Comparison of ENCODE assay signal across 19 cellular contexts in the genomic region with DNA sequence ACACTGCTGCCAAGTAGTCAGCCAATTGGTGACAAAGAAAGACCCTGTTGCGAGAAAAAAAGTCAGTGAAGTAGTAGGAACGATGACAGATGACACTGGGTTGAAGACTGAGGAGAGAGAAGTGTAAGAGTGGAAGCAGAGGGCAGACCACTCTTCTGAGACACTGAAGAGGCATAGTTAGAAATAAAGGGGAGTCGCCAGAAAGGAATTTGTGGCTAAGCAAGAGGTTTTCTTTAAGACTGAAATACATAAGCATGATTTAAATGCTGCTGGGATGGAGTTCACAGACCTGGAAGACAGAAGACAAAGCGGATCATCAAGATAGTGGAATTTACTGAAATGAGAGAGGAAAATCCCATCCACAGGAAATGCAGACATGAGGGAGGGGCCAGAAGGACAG. TPM values are rescaled to one million over a fixed set of nuclear protein-coding genes. Genes with fewer than 3 reads are reported as not detected.
DNase-seq lines count a peak whose midpoint lies in the region; ATAC-seq and TF ChIP-seq lines count a peak whose summit lies in the region.
"Had no signal": no experiment of that assay in that cellular context is flagged by ENCODE, and none has a peak within 500 bp of the region (broad histone marks: within the 10 kb centered on the region; RNA-seq: fewer than 3 reads in every experiment).

No MANE protein-coding gene starts in this region.

- intact Hi-C loops in sciatic nerve (cut with DNase I): no loop called here

- no peak overlapping the region for H3K4me2 ChIP-seq in osteoblast (ENCODE audit: insufficient read depth, low read length)
- H3K4me2 ChIP-seq: PC-9 had no signal

- peak overlapping the region; percentile 31 for H2AFZ ChIP-seq in osteoblast (ENCODE audit: low read length)
- H2AFZ ChIP-seq: PC-9 had no signal

- H3K36me3 ChIP-seq in osteoblast (ENCODE audit: insufficient read depth, low read length): no peaks in the 10 kb centered on the region

- H3K4me3 ChIP-seq in choroid plexus epithelial cell (ENCODE audit: low read depth, low read length): no peak overlapping the region
- no peak overlapping the region for H3K4me3 ChIP-seq in osteoblast (ENCODE audit: insufficient read depth, low read length)
- H3K4me3 ChIP-seq: PC-9, SK-N-MC had no signal

- no peak overlapping the region for H3K27ac ChIP-seq in osteoblast (ENCODE audit: low read depth, low read length)
- H3K27ac ChIP-seq: PC-9, SK-N-MC had no signal

- DNase-seq in EH (ENCODE audit: low read depth) (peak; percentile 73), NCI-H226 (peak; percentile 5), choroid plexus epithelial cell (ENCODE audit: low read depth) (peak; percentile 34), osteoblast (ENCODE audit: insufficient read length, low spot score, missing footprints) (no peak), sciatic nerve (ENCODE audit: low spot score) (no peak)
- DNase-seq in stimulated activated CD4-positive, alpha-beta T cell treated with anti-CD3 and anti-CD28 coated beads, Interleukin-4, amount 100 ng/mL, for 4 hours: no peak
- no peak for DNase-seq in activated T-cell treated with anti-CD3 and anti-CD28 coated beads, Interleukin-2, amount 50 U/mL, for 1 hour
- DNase-seq: CD4-positive, CD25-positive, alpha-beta regulatory T cell; Karpas-422; NCI-H1417; NCI-H1694 treated with DMSO at 0.1 percent for 48 hours; NCI-H510A; NCI-H748 treated with DMSO at 0.1 percent for 48 hours; PC-9; RPMI8226; SHP77 had no signal

- H4K20me1 ChIP-seq in osteoblast (ENCODE audit: insufficient read depth, low read length): no peaks in the 10 kb centered on the region

- ATAC-seq in sciatic nerve (no peak), HG02623 (IDR thresholded peaks at IDR 0.05; ENCODE audit: unreplicated experiment) (no peak)
- ATAC-seq: HCT116 had no signal

- H3K9me3 ChIP-seq in osteoblast (ENCODE audit: low read depth, low read length): no peaks in the 10 kb centered on the region

- no peaks in the 10 kb centered on the region for H3K4me1 ChIP-seq in osteoblast (ENCODE audit: insufficient read depth, low read length)

- no peaks in the 10 kb centered on the region for H3K27me3 ChIP-seq in osteoblast (ENCODE audit: insufficient read depth, low read length)

- no peaks in the 10 kb centered on the region for H3K79me2 ChIP-seq in osteoblast (ENCODE audit: insufficient read depth, low read length)

- TF ChIP-seq CTCF in choroid plexus epithelial cell (conservative IDR thresholded peaks at IDR 0.05; ENCODE audit: low read depth, low read length): no peak
- no peak for TF ChIP-seq CTCF in osteoblast (IDR thresholded peaks at IDR 0.05; ENCODE audit: extremely low read depth, low read depth, low read length)

RNA-seq across cellular contexts. Expression of gene USPL1, which starts 56.2 kb away (rescaled TPM):
- total RNA-seq in osteoblast (11.6 and 14.7 TPM in 2 replicates), sciatic nerve (24.3 TPM)

Comparison
In these comparisons a context has a peak if more than half of its experiments do, and no peak if none do; other contexts are left out.
1. DNase-seq: peak in EH (single experiment), NCI-H226 (single experiment) and choroid plexus epithelial cell (single experiment); none in osteoblast (single experiment), stimulated activated CD4-positive, alpha-beta T cell treated with anti-CD3 and anti-CD28 coated beads, Interleukin-4, amount 100 ng/mL, for 4 hours (0 of 2), sciatic nerve (single experiment) and activated T-cell treated with anti-CD3 and anti-CD28 coated beads, Interleukin-2, amount 50 U/mL, for 1 hour (single experiment).